Comparison of ENCODE assay signal across 20 cellular contexts in genomic region chr7:3495530-3495929, GRCh38.
A peak's percentile ranks its signal among the peaks of the same experiment; 100 is the strongest.
DNase-seq lines count a peak whose midpoint lies in the region; ATAC-seq and TF ChIP-seq lines count a peak whose summit lies in the region.
"Had no signal": no experiment of that assay in that cellular context is flagged by ENCODE, and none has a peak within 500 bp of the region (broad histone marks: within the 10 kb centered on the region; RNA-seq: fewer than 3 reads in every experiment).

No MANE protein-coding gene starts in this region.

- H3K9me3 ChIP-seq in osteoblast (ENCODE audit: low read depth, low read length), result no peaks in the 10 kb centered on the region

- ATAC-seq in left ventricle myocardium superior (peak; percentile 66), HG02840 (IDR thresholded peaks at IDR 0.05; ENCODE audit: low FRiP score, unreplicated experiment) (no peak)
- ATAC-seq: GM23338, K562, PC-3, SK-N-SH treated with all-trans-retinoic acid at 6 μM for 48 hours had no signal

- H4K20me1 ChIP-seq in osteoblast (ENCODE audit: insufficient read depth, low read length), result no peaks in the 10 kb centered on the region

- H3K4me1 ChIP-seq in osteoblast (ENCODE audit: insufficient read depth, low read length), result no peaks in the 10 kb centered on the region

- TF ChIP-seq CTCF in cardiac fibroblast (IDR thresholded peaks at IDR 0.05; ENCODE audit: low read depth, low read length) (no peak), osteoblast (IDR thresholded peaks at IDR 0.05; ENCODE audit: extremely low read depth, low read depth, low read length) (no peak)

- intact Hi-C loops in left ventricle myocardium superior (cut with micrococcal nuclease), result no loop called here

- H3K4me3 ChIP-seq in cardiac fibroblast (replicated peaks in 1 of 2; ENCODE audit: low read depth in 2 of 2, low read length in 2 of 2), result peak overlapping the region; percentile 12 to 36
- H3K4me3 ChIP-seq in osteoblast (ENCODE audit: insufficient read depth, low read length), result no peak overlapping the region
- H3K4me3 ChIP-seq: GM23338, K562 had no signal

- no peak overlapping the region for H3K4me2 ChIP-seq in osteoblast (ENCODE audit: insufficient read depth, low read length)
- H3K4me2 ChIP-seq: GM23338 had no signal

- no peaks in the 10 kb centered on the region for H3K36me3 ChIP-seq in osteoblast (ENCODE audit: insufficient read depth, low read length)

- in situ Hi-C loops in KBM-7 (cut with MboI; ENCODE audit: low pct_unique_long_range_greater_than_20kb, low sequenced_read_pairs), result no loop called here

- peak overlapping the region; percentile 31 for H2AFZ ChIP-seq in osteoblast (ENCODE audit: low read length)
- H2AFZ ChIP-seq: GM23338 had no signal

- H3K79me2 ChIP-seq in osteoblast (ENCODE audit: insufficient read depth, low read length), result no peaks in the 10 kb centered on the region

- DNase-seq in M059J (ENCODE audit: low read depth) (peak; percentile 5), cardiac fibroblast (ENCODE audit: low read depth in 2 of 2) (peak; percentile 41 to 67), left ventricle myocardium superior (peak; percentile 28), osteoblast (ENCODE audit: insufficient read length, low spot score, missing footprints) (no peak), KBM-7 (no peak), foreskin melanocyte (no peak)
- DNase-seq in stimulated activated CD4-positive, alpha-beta T cell treated with anti-CD3 and anti-CD28 coated beads, Interleukin-4, amount 100 ng/mL, for 1 hour, result no peak
- DNase-seq: ACHN, AML-193, COR-L47, HFFc6, NCI-H1436 treated with DMSO at 0.1 percent for 48 hours, NCI-H2029 treated with DMSO at 0.1 percent for 48 hours, NCI-H446 treated with DMSO at 0.1 percent for 48 hours, PC-3 had no signal

- no peak overlapping the region for H3K27ac ChIP-seq in osteoblast (ENCODE audit: low read depth, low read length)
- H3K27ac ChIP-seq: HL-60 had no signal

- H3K27me3 ChIP-seq in osteoblast (ENCODE audit: insufficient read depth, low read length), result no peaks in the 10 kb centered on the region

Comparison
In these comparisons a context has a peak if more than half of its experiments do, and no peak if none do; other contexts are left out.
1. DNase-seq: peak in M059J (single experiment), cardiac fibroblast (2 of 2) and left ventricle myocardium superior (single experiment); none in osteoblast (single experiment), KBM-7 (single experiment), stimulated activated CD4-positive, alpha-beta T cell treated with anti-CD3 and anti-CD28 coated beads, Interleukin-4, amount 100 ng/mL, for 1 hour (single experiment) and foreskin melanocyte (single experiment).